ENCODE assay signal across 22 cellular contexts in genomic region chr12:6824085-6824800, GRCh38.
DNase-seq lines count a peak whose midpoint lies in the region; TF ChIP-seq lines count a peak whose summit lies in the region.
"Had no signal": no experiment of that assay in that cellular context is flagged by ENCODE, and none has a peak within 500 bp of the region (broad histone marks: within the 10 kb centered on the region; RNA-seq: fewer than 3 reads in every experiment).

No MANE protein-coding gene starts in this region.

- peaks cover 29% of the 10 kb centered on the region for H3K4me1 Mint-ChIP-seq in T-helper 1 cell treated with Interleukin-12 subunit alpha and Interleukin-12 subunit beta and Interleukin-4 antibody, amounts not matched to agents 30 μg/mL and 1 μg/mL, for 36 hours (ENCODE audit: low read depth)
- H3K4me1 Mint-ChIP-seq in nephron, result peaks cover 60% of the 10 kb centered on the region

- TF ChIP-seq CTCF in nephron (IDR thresholded peaks at IDR 0.05; ENCODE audit: unreplicated experiment in 3 of 3), result no peak

- H3K4me3 Mint-ChIP-seq in T-helper 1 cell treated with Interleukin-12 subunit alpha and Interleukin-12 subunit beta and Interleukin-4 antibody, amounts not matched to agents 30 μg/mL and 1 μg/mL, for 36 hours, result no peak overlapping the region
- H3K4me3 Mint-ChIP-seq in nephron, result peak overlapping the region; percentile 70 to 78 (median 76)
- H3K4me3 Mint-ChIP-seq: activated B cell treated with CpG ODN at 0.5 μM for 24 hours; activated T-cell treated with anti-CD3 and anti-CD28 coated beads, Interleukin-2, amount 50 U/mL, for 72 hours; CD8-positive, alpha-beta T cell had no signal

- in situ Hi-C loops in ACHN (cut with HindIII; ENCODE audit: low pct_ligation_motif_present, low pct_unique_long_range_greater_than_20kb, low sequenced_read_pairs), result no loop called here

- peaks cover 59% of the 10 kb centered on the region for H3K27me3 Mint-ChIP-seq in T-helper 1 cell treated with Interleukin-12 subunit alpha and Interleukin-12 subunit beta and Interleukin-4 antibody, amounts not matched to agents 30 μg/mL and 1 μg/mL, for 36 hours (ENCODE audit: low read depth)
- no peaks in the 10 kb centered on the region for H3K27me3 Mint-ChIP-seq in nephron (ENCODE audit: low read depth)

- DNase-seq in T-helper 1 cell (no peak), cerebellar cortex (ENCODE audit: low spot score) (peak; percentile 61), superior temporal gyrus (ENCODE audit: extremely low spot score) (peak; percentile 21), ACHN (no peak), DMS153 (lab: John Stamatoyannopoulos, UW) (no peak), DMS79 (lab: John Stamatoyannopoulos, UW) (no peak)
- DNase-seq: activated B cell treated with CpG ODN at 0.5 μM for 24 hours; activated naive CD4-positive, alpha-beta T cell treated with Interleukin-2 at 50 U/mL for 16 hours; activated T-cell treated with anti-CD3 and anti-CD28 coated beads, Interleukin-2, amount 50 U/mL, for 72 hours; AML-193; CD8-positive, alpha-beta T cell; colonic mucosa; foreskin melanocyte; Kasumi-1; MV-4-11; NCI-H1436 treated with DMSO at 0.1 percent for 48 hours; NCI-H2171 treated with DMSO at 0.1 percent for 48 hours; NCI-H524 treated with DMSO at 0.1 percent for 48 hours; SIG-M5; stimulated activated naive CD8-positive, alpha-beta T cell treated with anti-CD3 and anti-CD28 coated beads, Interleukin-15, Interleukin-2, amounts not matched to agents 100 U/mL and 50 U/mL, for 24 hours had no signal

- H3K36me3 Mint-ChIP-seq in T-helper 1 cell treated with Interleukin-12 subunit alpha and Interleukin-12 subunit beta and Interleukin-4 antibody, amounts not matched to agents 30 μg/mL and 1 μg/mL, for 36 hours (ENCODE audit: low read depth), result peaks cover 9% of the 10 kb centered on the region
- H3K36me3 Mint-ChIP-seq in nephron (ENCODE audit: low read depth), result peaks cover 4% of the 10 kb centered on the region
- H3K36me3 Mint-ChIP-seq: CD8-positive, alpha-beta T cell had no signal

- peak overlapping the region; percentile 17 for H3K27ac Mint-ChIP-seq in T-helper 1 cell treated with Interleukin-12 subunit alpha and Interleukin-12 subunit beta and Interleukin-4 antibody, amounts not matched to agents 30 μg/mL and 1 μg/mL, for 36 hours
- peak overlapping the region; percentile 73 to 84 (median 84) for H3K27ac Mint-ChIP-seq in nephron
- H3K27ac Mint-ChIP-seq: activated B cell treated with CpG ODN at 0.5 μM for 24 hours; activated T-cell treated with anti-CD3 and anti-CD28 coated beads, Interleukin-2, amount 50 U/mL, for 72 hours had no signal

- H3K9me3 Mint-ChIP-seq in T-helper 1 cell treated with Interleukin-12 subunit alpha and Interleukin-12 subunit beta and Interleukin-4 antibody, amounts not matched to agents 30 μg/mL and 1 μg/mL, for 36 hours, result no peaks in the 10 kb centered on the region
- H3K9me3 Mint-ChIP-seq in nephron, result no peaks in the 10 kb centered on the region
- H3K9me3 Mint-ChIP-seq: activated B cell treated with CpG ODN at 0.5 μM for 24 hours; activated T-cell treated with anti-CD3 and anti-CD28 coated beads, Interleukin-2, amount 50 U/mL, for 72 hours; CD8-positive, alpha-beta T cell had no signal

Comparison
In these comparisons a context has a peak if more than half of its experiments do, and no peak if none do; other contexts are left out.
1. DNase-seq: peak in cerebellar cortex (single experiment) and superior temporal gyrus (single experiment); none in T-helper 1 cell (0 of 5), ACHN (single experiment), DMS153 (single experiment) and DMS79 (single experiment).